19 cellular contexts compared by ENCODE assay signal in genomic region chr6:71392286-71392685, GRCh38.
A peak's percentile ranks its signal among the peaks of the same experiment; 100 is the strongest.
DNase-seq lines count a peak whose midpoint lies in the region; ATAC-seq, FAIRE-seq and TF ChIP-seq lines count a peak whose summit lies in the region.
"Had no signal": no experiment of that assay in that cellular context is flagged by ENCODE, and none has a peak within 500 bp of the region (broad histone marks: within the 10 kb centered on the region; RNA-seq: fewer than 3 reads in every experiment).

No MANE protein-coding gene starts in this region.

- CTCF ChIA-PET in Panc1 (lab: Charles Lee) = no interaction called here
- CTCF ChIA-PET in CD8-positive, alpha-beta memory T cell (lab: Charles Lee) = no interaction called here

- no peaks in the 10 kb centered on the region for H3K9me2 ChIP-seq in GM23248 (ENCODE audit: insufficient read depth)

- H3K27me3 ChIP-seq in GM23248 (replicated peaks; ENCODE audit: insufficient read depth) (no peaks in the 10 kb centered on the region), Panc1 (ENCODE audit: control insufficient read depth, insufficient read depth, low read length) (no peaks in the 10 kb centered on the region), thyroid gland (no peaks in the 10 kb centered on the region)
- H3K27me3 ChIP-seq in CD8-positive, alpha-beta memory T cell (ENCODE audit: insufficient read depth, low read length, poor library complexity, severe bottlenecking) = no peaks in the 10 kb centered on the region

- no peak for TF ChIP-seq POLR2A in thyroid gland (IDR thresholded peaks at IDR 0.05)

- H3K9me3 ChIP-seq in GM23248 (ENCODE audit: low read depth) (no peaks in the 10 kb centered on the region), Panc1 (ENCODE audit: control insufficient read depth, insufficient read depth, low read depth, low read length) (no peaks in the 10 kb centered on the region), kidney (ENCODE audit: control insufficient read depth in 1 of 2, low read length in 2 of 2) (no peaks in the 10 kb centered on the region), thyroid gland (no peaks in the 10 kb centered on the region)
- H3K9me3 ChIP-seq in CD8-positive, alpha-beta memory T cell (ENCODE audit: low read length) = no peaks in the 10 kb centered on the region

- in situ Hi-C loops in GM23248 (cut with MboI) (loop anchor here (25.0 kb wide), 1 partner anchor 695 kb away; no protein-coding TSS in a partner anchor), Panc1 (cut with HindIII; ENCODE audit: low pct_unique_long_range_greater_than_20kb, low sequenced_read_pairs) (no loop called here)

- no peaks in the 10 kb centered on the region for H3K9me3 Mint-ChIP-seq in activated T-helper 2 cell treated with anti-CD3 and anti-CD28 coated beads, Interferon-gamma antibody, Interleukin-2, Interleukin-4, amounts not matched to agents 10 μg/mL and 5 μg/mL and 100 μg/mL, durations not matched to agents 14 hours and 24 hours and 36 hours
- H3K9me3 Mint-ChIP-seq in CD8-positive, alpha-beta memory T cell = no peaks in the 10 kb centered on the region
- H3K9me3 Mint-ChIP-seq: CD8-positive, alpha-beta T cell had no signal

- H4K20me1 ChIP-seq in GM23248 (ENCODE audit: insufficient read depth) = no peaks in the 10 kb centered on the region

- POLR2A ChIA-PET in Panc1 (lab: Charles Lee) = interaction anchor here (0.5 to 0.6 kb wide), 2 partner anchors 25 to 1171 kb away, joined by 3 read pairs; no protein-coding TSS in a partner anchor
- POLR2A ChIA-PET in CD8-positive, alpha-beta memory T cell (lab: Charles Lee) = no interaction called here

- intact Hi-C loops in Panc1 (cut with micrococcal nuclease; ENCODE audit: unreplicated experiment) = no loop called here
- intact Hi-C loops in kidney (cut with DNase I) = no loop called here
- intact Hi-C loops in thyroid gland (cut with DNase I) = no loop called here
- intact Hi-C loops in activated T-helper 2 cell treated with anti-CD3 and anti-CD28 coated beads, Interferon-gamma antibody, Interleukin-2, Interleukin-4, amounts not matched to agents 10 μg/mL and 5 μg/mL and 100 μg/mL, durations not matched to agents 14 hours and 24 hours and 36 hours (cut with micrococcal nuclease) = no loop called here

- BruUV-seq in Panc1 (replicated peaks; lab: Mats Ljungman, UMichigan) = no TSS peak

- H3K4me3 ChIP-seq in GM23248 (no peak overlapping the region), Panc1 (ENCODE audit: low read depth in 2 of 2, low read length in 2 of 2) (no peak overlapping the region), kidney (ENCODE audit: low read length in 2 of 2) (no peak overlapping the region), thyroid gland (replicated peaks in 1 of 3) (no peak overlapping the region)
- no peak overlapping the region for H3K4me3 ChIP-seq in CD8-positive, alpha-beta memory T cell (ENCODE audit: low read length)
- H3K4me3 ChIP-seq: GM12878 had no signal

- peak overlapping the region; percentile 56; the same call in 1 of the 2 replicates for H3K27ac ChIP-seq in GM23248
- peak overlapping the region; percentile 69 for H3K27ac ChIP-seq in Panc1 (ENCODE audit: low read length)
- H3K27ac ChIP-seq in kidney (ENCODE audit: low read depth in 2 of 2, low read length in 2 of 2) = peak overlapping the region in 1 of 2 donors; percentile 19
- peak overlapping the region in 2 of 3 donors; percentile 8 to 61 for H3K27ac ChIP-seq in thyroid gland
- no peak overlapping the region for H3K27ac ChIP-seq in CD8-positive, alpha-beta memory T cell (ENCODE audit: low read depth, low read length)
- H3K27ac ChIP-seq: SK-N-MC had no signal

- no peaks in the 10 kb centered on the region for H3K36me3 Mint-ChIP-seq in activated T-helper 2 cell treated with anti-CD3 and anti-CD28 coated beads, Interferon-gamma antibody, Interleukin-2, Interleukin-4, amounts not matched to agents 10 μg/mL and 5 μg/mL and 100 μg/mL, durations not matched to agents 14 hours and 24 hours and 36 hours (ENCODE audit: low read depth)
- H3K36me3 Mint-ChIP-seq in CD8-positive, alpha-beta memory T cell = no peaks in the 10 kb centered on the region
- H3K36me3 Mint-ChIP-seq: CD8-positive, alpha-beta T cell had no signal

- no peaks in the 10 kb centered on the region for H3K36me3 ChIP-seq in GM23248 (ENCODE audit: low read depth)
- peaks cover 4% of the 10 kb centered on the region for H3K36me3 ChIP-seq in Panc1 (ENCODE audit: control insufficient read depth, insufficient read depth, low read length)
- H3K36me3 ChIP-seq in kidney (ENCODE audit: control insufficient read depth in 1 of 2, insufficient read depth in 2 of 2, low read length in 2 of 2) = peaks cover 3 to 12% of the 10 kb centered on the region in 2 donors
- H3K36me3 ChIP-seq in thyroid gland = no peaks in the 10 kb centered on the region
- no peaks in the 10 kb centered on the region for H3K36me3 ChIP-seq in CD8-positive, alpha-beta memory T cell (ENCODE audit: insufficient read depth, low read length)

- peaks cover 6% of the 10 kb centered on the region for H3K27me3 Mint-ChIP-seq in activated T-helper 2 cell treated with anti-CD3 and anti-CD28 coated beads, Interferon-gamma antibody, Interleukin-2, Interleukin-4, amounts not matched to agents 10 μg/mL and 5 μg/mL and 100 μg/mL, durations not matched to agents 14 hours and 24 hours and 36 hours (ENCODE audit: low read depth)
- peaks cover 5 to 6% of the 10 kb centered on the region in 2 donors for H3K27me3 Mint-ChIP-seq in CD8-positive, alpha-beta memory T cell

- H3K27ac Mint-ChIP-seq in activated T-helper 2 cell treated with anti-CD3 and anti-CD28 coated beads, Interferon-gamma antibody, Interleukin-2, Interleukin-4, amounts not matched to agents 10 μg/mL and 5 μg/mL and 100 μg/mL, durations not matched to agents 14 hours and 24 hours and 36 hours = no peak overlapping the region
- no peak overlapping the region for H3K27ac Mint-ChIP-seq in CD8-positive, alpha-beta memory T cell
- H3K27ac Mint-ChIP-seq: CD8-positive, alpha-beta T cell had no signal

- H3K4me1 ChIP-seq in GM23248 (ENCODE audit: insufficient read depth) (peaks cover 61% of the 10 kb centered on the region), Panc1 (ENCODE audit: control insufficient read depth, insufficient read depth, low read length) (peaks cover 87% of the 10 kb centered on the region), kidney (ENCODE audit: control insufficient read depth in 1 of 2, insufficient read depth in 1 of 2, low read depth in 1 of 2, low read length in 2 of 2) (peaks cover 36 to 82% of the 10 kb centered on the region in 2 donors), thyroid gland (peaks cover 48 to 73% of the 10 kb centered on the region in 2 donors)
- H3K4me1 ChIP-seq in CD8-positive, alpha-beta memory T cell (ENCODE audit: insufficient read depth, low read length) = no peaks in the 10 kb centered on the region

- H3K9ac ChIP-seq in GM23248 (no peak overlapping the region), kidney (ENCODE audit: low read length in 2 of 2) (no peak overlapping the region)

- H3K4me3 Mint-ChIP-seq in activated T-helper 2 cell treated with anti-CD3 and anti-CD28 coated beads, Interferon-gamma antibody, Interleukin-2, Interleukin-4, amounts not matched to agents 10 μg/mL and 5 μg/mL and 100 μg/mL, durations not matched to agents 14 hours and 24 hours and 36 hours (ENCODE audit: low read depth) = no peak overlapping the region
- no peak overlapping the region for H3K4me3 Mint-ChIP-seq in CD8-positive, alpha-beta memory T cell
- H3K4me3 Mint-ChIP-seq: CD8-positive, alpha-beta T cell had no signal

- H3K4me2 ChIP-seq in GM23248 (ENCODE audit: unreplicated experiment) = no peak overlapping the region

- no peaks in the 10 kb centered on the region for H3K79me2 ChIP-seq in GM23248 (ENCODE audit: insufficient read depth)

- peak; percentile 21 for FAIRE-seq in kidney (lab: Jason Lieb, UNC)
- FAIRE-seq: GM12878 had no signal

- H3F3A ChIP-seq in GM23248 (ENCODE audit: insufficient read depth) = peaks cover 41% of the 10 kb centered on the region

- peaks cover 1% of the 10 kb centered on the region for H3K4me1 Mint-ChIP-seq in activated T-helper 2 cell treated with anti-CD3 and anti-CD28 coated beads, Interferon-gamma antibody, Interleukin-2, Interleukin-4, amounts not matched to agents 10 μg/mL and 5 μg/mL and 100 μg/mL, durations not matched to agents 14 hours and 24 hours and 36 hours (ENCODE audit: low read depth)
- no peaks in the 10 kb centered on the region for H3K4me1 Mint-ChIP-seq in CD8-positive, alpha-beta memory T cell

- no peak for ATAC-seq in Panc1
- ATAC-seq: CD8-positive, alpha-beta T cell; GM12878; Right ventricle myocardium inferior had no signal

- DNase-seq in GM23248 (no peak), Panc1 (ENCODE audit: low read depth, low spot score) (no peak), kidney (no peak), thyroid gland (no peak)
- DNase-seq in NK-92 treated with Interleukin-12 subunit alpha and Interleukin-12 subunit beta, amount 100 ng/mL, for 24 hours (lab: John Stamatoyannopoulos, UW) = no peak
- no peak for DNase-seq in activated T-helper 2 cell treated with anti-CD3 and anti-CD28 coated beads, Interferon-gamma antibody, Interleukin-2, Interleukin-4, amounts not matched to agents 10 μg/mL and 5 μg/mL and 100 μg/mL, durations not matched to agents 14 hours and 24 hours and 36 hours (ENCODE audit: low spot score)
- DNase-seq in CD8-positive, alpha-beta memory T cell = no peak
- DNase-seq: CD8-positive, alpha-beta T cell; DND-41; GDM1; GOT3; KBM-7; NCI-H1436; NCI-H2029; NCI-H2171; NCI-H748 treated with DMSO at 0.1 percent for 48 hours had no signal

- TF ChIP-seq CTCF in Panc1 (IDR thresholded peaks at IDR 0.05) = no peak
- no peak for TF ChIP-seq CTCF in kidney (IDR thresholded peaks at IDR 0.05; ENCODE audit: borderline replicate concordance, extremely low read depth, insufficient read depth)
- no peak for TF ChIP-seq CTCF in thyroid gland (IDR thresholded peaks at IDR 0.05)

- 76 to 89% methylated on average over 1 of the region's 1 CpG for WGBS in GM23248 (ENCODE audit: low coverage in 1 of 2, low lambda C conversion rate in 2 of 2, missing lambda C conversion rate in 2 of 2), 2 experiments
- WGBS in thyroid gland, 2 donors = 93 to 97% methylated on average over 1 of the region's 1 CpG

- no peak overlapping the region for H2AFZ ChIP-seq in GM23248
